1 cellular context compared by ENCODE assay signal in genomic region chr11:105033781-105034180, GRCh38.
TF ChIP-seq lines count a peak whose summit lies in the region.

No MANE protein-coding gene starts in this region.

TF ChIP-seq in GM12878, 131 proteins besides CTCF, POLR2A, EP300 and RAD21:
- TF ChIP-seq MTA2 (IDR thresholded peaks at IDR 0.05; ENCODE audit: low read depth): no peak
- TF ChIP-seq ZBTB11 (CRISPR knock-in tag; IDR thresholded peaks at IDR 0.05): no peak
